8 cellular contexts compared by ENCODE assay signal in genomic region chr5:159206368-159206767, GRCh38. TPM values are rescaled to one million over a fixed set of nuclear protein-coding genes. Genes with fewer than 3 reads are reported as not detected.
A peak's percentile ranks its signal among the peaks of the same experiment; 100 is the strongest.
DNase-seq lines count a peak whose midpoint lies in the region; ATAC-seq, FAIRE-seq and TF ChIP-seq lines count a peak whose summit lies in the region.

No MANE protein-coding gene starts in this region.

- H3K4me1 ChIP-seq in BLaER1 (peaks cover 54% of the 10 kb centered on the region), aorta (ENCODE audit: control insufficient read depth in 1 of 2, insufficient read depth in 2 of 2, low read length in 2 of 2) (peaks cover 0 to 3% of the 10 kb centered on the region in 2 donors)

- no peaks in the 10 kb centered on the region for H3K9me3 Mint-ChIP-seq in central memory CD8-positive, alpha-beta T cell
- no peaks in the 10 kb centered on the region for H3K9me3 Mint-ChIP-seq in natural killer cell treated with Interleukin-12 subunit alpha and Interleukin-12 subunit beta and Interleukin-15 and Interleukin-18, amount 100 ng/mL, for 72 hours

- H4K20me1 ChIP-seq in BLaER1, result peaks cover 51% of the 10 kb centered on the region

- H3K36me3 ChIP-seq in BLaER1, result peaks cover 12% of the 10 kb centered on the region
- H3K36me3 ChIP-seq in MG63, result peaks cover 12% of the 10 kb centered on the region
- H3K36me3 ChIP-seq in aorta (ENCODE audit: control insufficient read depth in 1 of 2, insufficient read depth in 2 of 2, low read length in 1 of 2), result no peaks in the 10 kb centered on the region

- DNase-seq in MG63, result no peak
- DNase-seq in central memory CD8-positive, alpha-beta T cell (ENCODE audit: low spot score in 2 of 2), result no peak
- DNase-seq in natural killer cell treated with Interleukin-12 subunit alpha and Interleukin-12 subunit beta and Interleukin-15 and Interleukin-18, amount 100 ng/mL, for 72 hours (ENCODE audit: low spot score), result no peak
- DNase-seq in aorta, result no peak
- no peak for DNase-seq in HTR-8/SVneo (ENCODE audit: insufficient read length, low spot score)

- TF ChIP-seq POLR2A in GM18505 (IDR thresholded peaks at IDR 0.05; ENCODE audit: borderline replicate concordance, extremely low read depth, insufficient read depth, insufficient read length), result no peak

- intact Hi-C loops in aorta (cut with DNase I), result loop anchor here (5.0 kb wide), 1 partner anchor 56 kb away; the partner anchor contains the start of gene UBLCP1 (in 2 of the 2)

- peak overlapping the region; percentile 78 for H3K4me2 ChIP-seq in BLaER1

- H3K27ac Mint-ChIP-seq in central memory CD8-positive, alpha-beta T cell (ENCODE audit: low read depth), result peak overlapping the region; percentile 99
- H3K27ac Mint-ChIP-seq in natural killer cell treated with Interleukin-12 subunit alpha and Interleukin-12 subunit beta and Interleukin-15 and Interleukin-18, amount 100 ng/mL, for 72 hours, result peak overlapping the region; percentile 98 to 99

- H3K4me1 Mint-ChIP-seq in central memory CD8-positive, alpha-beta T cell, result peaks cover 62% of the 10 kb centered on the region
- peaks cover 51 to 58% of the 10 kb centered on the region in 2 donors for H3K4me1 Mint-ChIP-seq in natural killer cell treated with Interleukin-12 subunit alpha and Interleukin-12 subunit beta and Interleukin-15 and Interleukin-18, amount 100 ng/mL, for 72 hours (ENCODE audit: low read depth in 2 of 2)

- ATAC-seq in central memory CD8-positive, alpha-beta T cell (replicated peaks; ENCODE audit: extremely low read depth, poor library complexity, severe bottlenecking), result no peak
- ATAC-seq in natural killer cell treated with Interleukin-12 subunit alpha and Interleukin-12 subunit beta and Interleukin-15 and Interleukin-18, amount 100 ng/mL, for 72 hours, result no peak
- ATAC-seq in HG03571 (IDR thresholded peaks at IDR 0.05; ENCODE audit: unreplicated experiment) (no peak), aorta (ENCODE audit: low FRiP score) (no peak), GM18505 (IDR thresholded peaks at IDR 0.05; ENCODE audit: unreplicated experiment) (no peak)

- FAIRE-seq in HTR-8/SVneo (lab: Jason Lieb, UNC), result no peak

- H3K27me3 ChIP-seq in BLaER1 (no peaks in the 10 kb centered on the region), MG63 (no peaks in the 10 kb centered on the region), aorta (ENCODE audit: control insufficient read depth in 1 of 2, insufficient read depth in 2 of 2, low read length in 1 of 2) (no peaks in the 10 kb centered on the region)

- H3K36me3 Mint-ChIP-seq in central memory CD8-positive, alpha-beta T cell (ENCODE audit: insufficient read depth), result peaks cover 27% of the 10 kb centered on the region
- peaks cover 16% of the 10 kb centered on the region for H3K36me3 Mint-ChIP-seq in natural killer cell treated with Interleukin-12 subunit alpha and Interleukin-12 subunit beta and Interleukin-15 and Interleukin-18, amount 100 ng/mL, for 72 hours

- peak overlapping the region; percentile 85 for H3K4me3 ChIP-seq in BLaER1
- H3K4me3 ChIP-seq in MG63, result peak overlapping the region; percentile 81
- no peak overlapping the region for H3K4me3 ChIP-seq in aorta (ENCODE audit: low read length in 2 of 2)

- 61 to 64% methylated on average over 2 of the region's 2 CpGs for WGBS in aorta, 2 donors

- no peaks in the 10 kb centered on the region for H3K27me3 Mint-ChIP-seq in central memory CD8-positive, alpha-beta T cell
- H3K27me3 Mint-ChIP-seq in natural killer cell treated with Interleukin-12 subunit alpha and Interleukin-12 subunit beta and Interleukin-15 and Interleukin-18, amount 100 ng/mL, for 72 hours, result no peaks in the 10 kb centered on the region

- H3K9ac ChIP-seq in BLaER1, result peak overlapping the region; percentile 93

- peak overlapping the region; percentile 99 for H3K4me3 Mint-ChIP-seq in central memory CD8-positive, alpha-beta T cell
- H3K4me3 Mint-ChIP-seq in natural killer cell treated with Interleukin-12 subunit alpha and Interleukin-12 subunit beta and Interleukin-15 and Interleukin-18, amount 100 ng/mL, for 72 hours, result peak overlapping the region; percentile 98

- H3K9me3 ChIP-seq in BLaER1 (no peaks in the 10 kb centered on the region), MG63 (no peaks in the 10 kb centered on the region), aorta (ENCODE audit: control insufficient read depth, low read length) (no peaks in the 10 kb centered on the region)

- H3K27ac ChIP-seq in BLaER1, result peak overlapping the region; percentile 93
- no peak overlapping the region for H3K27ac ChIP-seq in aorta (ENCODE audit: low read depth in 1 of 2, low read length in 2 of 2)

RNA-seq across cellular contexts. Expression of gene RNF145, which starts 3.0 kb away (rescaled TPM):
- total RNA-seq in MG63 (2014; rRNA removed; shearing (Covaris generic); ENCODE audit: low replicate concordance), result 30.8 and 53.5 TPM in 2 replicates
- total RNA-seq in natural killer cell treated with Interleukin-12 subunit alpha and Interleukin-12 subunit beta and Interleukin-15 and Interleukin-18, amount 100 ng/mL, for 72 hours, result 100 to 1,000 TPM in 1 of 2 donors, 10 to 100 TPM in 1; 92.3 to 113 TPM
- 10 to 100 TPM; 44.8 to 67.8 TPM for total RNA-seq in aorta
- polyA plus RNA-seq in aorta, result 10 to 100 TPM; 17.9 to 44.2 TPM

RNA-seq across cellular contexts. Expression of gene UBLCP1, which starts 56.7 kb away (rescaled TPM):
- 32.3 and 43.1 TPM in 2 replicates for total RNA-seq in MG63 (2014; rRNA removed; shearing (Covaris generic); ENCODE audit: low replicate concordance)
- total RNA-seq in natural killer cell treated with Interleukin-12 subunit alpha and Interleukin-12 subunit beta and Interleukin-15 and Interleukin-18, amount 100 ng/mL, for 72 hours, result 10 to 100 TPM; 20.3 to 31.9 TPM
- 10 to 100 TPM; 20.0 to 23.5 TPM for total RNA-seq in aorta
- polyA plus RNA-seq in aorta, result 10 to 100 TPM; 17.9 to 22.2 TPM

Comparison
In these comparisons a context has a peak if more than half of its experiments do, and no peak if none do; other contexts are left out.
1. H3K4me3 ChIP-seq: peak in BLaER1 (single experiment) and MG63 (single experiment); none in aorta (0 of 2).